8 cellular contexts compared by ENCODE assay signal in genomic region chr19:14149509-14149994, GRCh38. TPM values are rescaled to one million over a fixed set of nuclear protein-coding genes. Genes with fewer than 3 reads are reported as not detected.
DNase-seq lines count a peak whose midpoint lies in the region; ATAC-seq and TF ChIP-seq lines count a peak whose summit lies in the region.

No MANE protein-coding gene starts in this region.

- ATAC-seq in GM18868 (IDR thresholded peaks at IDR 0.05; ENCODE audit: unreplicated experiment) = no peak

- no peak overlapping the region for H3K4me2 ChIP-seq in H9 (ENCODE audit: insufficient read depth, insufficient read length, low read length)
- no peak overlapping the region for H3K4me2 ChIP-seq in mesendoderm (ENCODE audit: low read length)

- no peak overlapping the region for H2BK20ac ChIP-seq in H9 (ENCODE audit: low read depth, low read length, poor library complexity, severe bottlenecking)

- H3K23me2 ChIP-seq in H9 (ENCODE audit: insufficient read length, low read depth, low read length, poor library complexity, severe bottlenecking) = no peaks in the 10 kb centered on the region

- no peak overlapping the region for H4K91ac ChIP-seq in H9 (ENCODE audit: insufficient read length, low read depth, low read length)

- no peak overlapping the region for H3K27ac ChIP-seq in H9 (ENCODE audit: insufficient read length, low read depth, low read length)
- H3K27ac ChIP-seq in rectal smooth muscle tissue (ENCODE audit: low read depth, low read length) = peak overlapping the region; percentile 69
- H3K27ac ChIP-seq in mesendoderm (ENCODE audit: low read depth, low read length) = no peak overlapping the region

- H2AFZ ChIP-seq in H9 (ENCODE audit: low read length) = no peak overlapping the region

- H3K79me2 ChIP-seq in H9 (ENCODE audit: insufficient read depth, low read length) = no peaks in the 10 kb centered on the region
- H3K79me2 ChIP-seq in mesendoderm (ENCODE audit: control insufficient read depth, insufficient read depth, low read length) = no peaks in the 10 kb centered on the region

- H3K27me3 Mint-ChIP-seq in H9 (ENCODE audit: low read depth) = no peaks in the 10 kb centered on the region; the same call in 1 of the 2 replicates

- no peak overlapping the region for H2AK5ac ChIP-seq in H9 (ENCODE audit: insufficient read length, low read length)
- H2AK5ac ChIP-seq in mesendoderm (ENCODE audit: low read length) = no peak overlapping the region

- no peak overlapping the region for H3K4me3 Mint-ChIP-seq in H9

- H3K9me3 Mint-ChIP-seq in H9 = no peaks in the 10 kb centered on the region

- H3K27me3 ChIP-seq in H9 (ENCODE audit: insufficient read depth, low read length) (no peaks in the 10 kb centered on the region), rectal smooth muscle tissue (ENCODE audit: control insufficient read depth, insufficient read depth, low read length) (no peaks in the 10 kb centered on the region), mesendoderm (ENCODE audit: insufficient read depth, low read length, poor library complexity) (no peaks in the 10 kb centered on the region)

- peaks cover 22 to 36% of the 10 kb centered on the region in 2 experiments for H3K4me1 Mint-ChIP-seq in H9

- H3K18ac ChIP-seq in H9 (ENCODE audit: insufficient read length, low read depth, low read length) (no peak overlapping the region), mesendoderm (ENCODE audit: low read length) (no peak overlapping the region)

- WGBS in H9 (ENCODE audit: extremely low coverage, insufficient read length, low lambda C conversion rate) = no CpG with 5 or more reads among the region's 21 CpGs
- WGBS in mesendoderm (ENCODE audit: extremely low coverage, insufficient coverage, low lambda C conversion rate) = no CpG with 5 or more reads among the region's 21 CpGs

- H3K79me1 ChIP-seq in H9 (ENCODE audit: insufficient read depth, low read depth, low read length, poor library complexity, severe bottlenecking) (no peaks in the 10 kb centered on the region), mesendoderm (ENCODE audit: low read length) (no peaks in the 10 kb centered on the region)

- no peak overlapping the region for H2BK5ac ChIP-seq in H9 (ENCODE audit: insufficient read length, low read length)
- no peak overlapping the region for H2BK5ac ChIP-seq in mesendoderm (ENCODE audit: low read length)

- H3K4me3 ChIP-seq in rectal smooth muscle tissue (ENCODE audit: low read length) = peak overlapping the region; percentile 45
- no peak overlapping the region for H3K4me3 ChIP-seq in mesendoderm (ENCODE audit: low read length)

- H2BK120ac ChIP-seq in H9 (ENCODE audit: low read depth, low read length, poor library complexity, severe bottlenecking) = no peak overlapping the region
- no peak overlapping the region for H2BK120ac ChIP-seq in mesendoderm (ENCODE audit: low read depth, low read length)

- H3K36me3 Mint-ChIP-seq in H9 (ENCODE audit: insufficient read depth in 1 of 3, low read depth in 3 of 3) = peaks cover 16 to 26% (median 25%) of the 10 kb centered on the region in 3 experiments; a peak in 6 of 7 replicates

- no peaks in the 10 kb centered on the region for H4K20me1 ChIP-seq in H9 (ENCODE audit: control insufficient read depth, insufficient read depth, insufficient read length)

- H3K36me3 ChIP-seq in rectal smooth muscle tissue (ENCODE audit: control insufficient read depth, insufficient read depth, low read length) = peaks cover 8% of the 10 kb centered on the region
- H3K36me3 ChIP-seq in mesendoderm (ENCODE audit: control insufficient read depth, insufficient read depth, low read length) = peaks cover 5% of the 10 kb centered on the region

- H4K8ac ChIP-seq in H9 (replicated peaks; ENCODE audit: insufficient read length, low read depth, low read length) (no peak overlapping the region), mesendoderm (ENCODE audit: low read depth, low read length) (no peak overlapping the region)

- no peak for DNase-seq in H9
- DNase-seq in activated T-helper 1 cell treated with anti-CD3 and anti-CD28 coated beads, Interleukin-2, amount 50 U/mL, for 16 hours (ENCODE audit: low read depth in 1 of 2, low spot score in 1 of 2) = peak; percentile 24
- peak; percentile 74 for DNase-seq in globus pallidus (ENCODE audit: low spot score)
- DNase-seq in SW 1271 (lab: John Stamatoyannopoulos, UW) = no peak
- DNase-seq in NCI-H748 (lab: John Stamatoyannopoulos, UW; ENCODE audit: unreplicated experiment) = no peak
- DNase-seq in mesendoderm = no peak

- no peaks in the 10 kb centered on the region for H3K4me1 ChIP-seq in H9 (ENCODE audit: insufficient read depth, low read length)
- peaks cover 20% of the 10 kb centered on the region for H3K4me1 ChIP-seq in rectal smooth muscle tissue (ENCODE audit: control insufficient read depth, insufficient read depth, low read length)
- H3K4me1 ChIP-seq in mesendoderm (ENCODE audit: control insufficient read depth, low read depth, low read length) = no peaks in the 10 kb centered on the region

- H2BK15ac ChIP-seq in H9 (ENCODE audit: low read depth, low read length) (no peak overlapping the region), mesendoderm (replicated peaks; ENCODE audit: low read depth) (no peak overlapping the region)

- H3K4ac ChIP-seq in H9 (ENCODE audit: low read depth, low read length) (no peak overlapping the region), mesendoderm (ENCODE audit: low read depth, low read length) (no peak overlapping the region)

- no peak overlapping the region for H3T11ph ChIP-seq in H9 (ENCODE audit: low read length)

- H3K9ac ChIP-seq in H9 (ENCODE audit: extremely low read depth, insufficient read length, low read length) (no peak overlapping the region), rectal smooth muscle tissue (ENCODE audit: low read length) (no peak overlapping the region), mesendoderm (ENCODE audit: low read length) (no peak overlapping the region)

- H4K5ac ChIP-seq in H9 (ENCODE audit: insufficient read length, low read depth, low read length) (no peak overlapping the region), mesendoderm (ENCODE audit: low read length) (no peak overlapping the region)

- no peak overlapping the region for H3K14ac ChIP-seq in H9 (ENCODE audit: insufficient read depth, low read length)

- H3K27ac Mint-ChIP-seq in H9 = peak overlapping the region; percentile 40 to 73 (median 72); a peak in 4 of 7 replicates

- H3K56ac ChIP-seq in H9 (ENCODE audit: insufficient read length, low read depth, low read length) (no peak overlapping the region), mesendoderm (ENCODE audit: low read length) (no peak overlapping the region)

- no peak for TF ChIP-seq CTCF in H9 (conservative IDR thresholded peaks at IDR 0.05)

- H2BK12ac ChIP-seq in H9 (ENCODE audit: insufficient read length, low read depth, low read length) = no peak overlapping the region

- no peak overlapping the region for H3K23ac ChIP-seq in H9 (ENCODE audit: insufficient read length, low read depth, low read length)
- no peak overlapping the region for H3K23ac ChIP-seq in mesendoderm (ENCODE audit: low read length)

- H3K9me3 ChIP-seq in H9 (ENCODE audit: control insufficient read depth, low read depth, low read length) = no peaks in the 10 kb centered on the region

RNA-seq across cellular contexts. Expression of gene ASF1B, which starts 13.2 kb away (rescaled TPM):
- 46.6 and 46.8 TPM in 2 replicates for total RNA-seq in H9 (2021)
- polyA plus RNA-seq in mesendoderm (2013, experiment 1 of 2) = 18.8 TPM
- 18.1 TPM for polyA plus RNA-seq in mesendoderm (2013, experiment 2 of 2)

RNA-seq across cellular contexts. Expression of gene PRKACA, which starts 32.0 kb away (rescaled TPM):
- total RNA-seq in H9 (2021) = 51.8 and 56.0 TPM in 2 replicates
- 38.0 TPM for polyA plus RNA-seq in mesendoderm (2013, experiment 1 of 2)
- polyA plus RNA-seq in mesendoderm (2013, experiment 2 of 2) = 37.6 TPM

RNA-seq across cellular contexts. Expression of gene ADGRL1, which starts 56.4 kb away (rescaled TPM):
- total RNA-seq in H9 (2021) = 116 and 117 TPM in 2 replicates
- 34.1 TPM for polyA plus RNA-seq in mesendoderm (2013, experiment 1 of 2)
- 34.3 TPM for polyA plus RNA-seq in mesendoderm (2013, experiment 2 of 2)

RNA-seq across cellular contexts. Expression of gene SAMD1, which starts 59.0 kb away (rescaled TPM):
- 104 and 108 TPM in 2 replicates for total RNA-seq in H9 (2021)
- polyA plus RNA-seq in mesendoderm (2013, experiment 1 of 2) = 50.8 TPM
- polyA plus RNA-seq in mesendoderm (2013, experiment 2 of 2) = 57.8 TPM

Comparison
In these comparisons a context has a peak if more than half of its experiments do, and no peak if none do; other contexts are left out.
1. DNase-seq: peak in activated T-helper 1 cell treated with anti-CD3 and anti-CD28 coated beads, Interleukin-2, amount 50 U/mL, for 16 hours (2 of 2) and globus pallidus (single experiment); none in H9 (single experiment), SW 1271 (0 of 2), NCI-H748 (single experiment) and mesendoderm (single experiment).